ENCODE assay signal across 1 cellular context in the genomic region with DNA sequence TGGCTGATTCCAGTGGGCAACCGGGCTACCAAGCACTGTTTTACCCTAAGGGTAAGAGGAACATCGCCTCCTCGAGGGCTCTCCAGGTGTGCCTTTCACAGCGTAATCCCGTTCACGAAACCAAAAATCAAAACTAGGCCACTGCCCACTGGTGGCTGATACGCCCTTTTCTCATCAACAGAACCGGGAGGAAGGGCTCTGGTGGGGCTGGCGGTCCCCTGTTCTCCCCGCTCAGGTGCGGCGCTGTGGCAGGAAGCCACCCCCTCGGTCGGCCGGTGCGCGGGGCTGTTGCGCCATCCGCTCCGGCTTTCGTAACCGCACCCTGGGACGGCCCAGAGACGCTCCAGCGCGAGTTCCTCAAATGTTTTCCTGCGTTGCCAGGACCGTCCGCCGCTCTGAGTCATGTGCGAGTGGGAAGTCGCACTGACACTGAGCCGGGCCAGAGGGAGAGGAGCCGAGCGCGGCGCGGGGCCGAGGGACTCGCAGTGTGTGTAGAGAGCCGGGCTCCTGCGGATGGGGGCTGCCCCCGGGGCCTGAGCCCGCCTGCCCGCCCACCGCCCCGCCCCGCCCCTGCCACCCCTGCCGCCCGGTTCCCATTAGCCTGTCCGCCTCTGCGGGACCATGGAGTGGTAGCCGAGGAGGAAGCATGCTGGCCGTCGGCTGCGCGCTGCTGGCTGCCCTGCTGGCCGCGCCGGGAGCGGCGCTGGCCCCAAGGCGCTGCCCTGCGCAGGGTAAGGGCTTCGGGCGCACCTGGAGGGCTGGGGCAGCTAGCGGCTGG.
A peak's percentile ranks its signal among the peaks of the same experiment; 100 is the strongest.
TF ChIP-seq lines count a peak whose summit lies in the region.

Gene IL6R, plus strand, starts transcription at position 360 of the 778 bp plus-strand sequence. Its CDS starts 287 bp downstream, at position 647.

TF ChIP-seq in HepG2, 621 proteins besides CTCF, POLR2A, EP300 and RAD21 (continued from another document and continues in another):
- TF ChIP-seq ZNF513 (CRISPR knock-in tag; conservative IDR thresholded peaks at IDR 0.05) (no peak), PTBP1 (IDR thresholded peaks at IDR 0.05; ENCODE audit: low read depth, low read length, poor library complexity, severe bottlenecking) (no peak), ZFP36L1 (CRISPR knock-in tag; IDR thresholded peaks at IDR 0.05) (no peak), ZNF430 (CRISPR knock-in tag; IDR thresholded peaks at IDR 0.05) (peak; percentile 64; the same call in 1 of the 2 replicates), HOXA5 (CRISPR knock-in tag; IDR thresholded peaks at IDR 0.05) (peak; percentile 30; the same call in 1 of the 2 replicates), PAWR (CRISPR knock-in tag; IDR thresholded peaks at IDR 0.05; ENCODE audit: borderline replicate concordance) (no peak), ZNF441 (CRISPR knock-in tag; IDR thresholded peaks at IDR 0.05; ENCODE audit: borderline replicate concordance) (no peak), MTF1 (CRISPR knock-in tag; IDR thresholded peaks at IDR 0.05) (0 out of 2 replicates have a peak, but pooled peaks have one; percentile 21), SRY (CRISPR knock-in tag; IDR thresholded peaks at IDR 0.05) (no peak), ZNF260 (CRISPR knock-in tag; IDR thresholded peaks at IDR 0.05; ENCODE audit: borderline replicate concordance, low read depth) (no peak; the same call in 1 of the 2 replicates), ZNF30 (CRISPR knock-in tag; IDR thresholded peaks at IDR 0.05) (no peak), ZNF792 (CRISPR knock-in tag; IDR thresholded peaks at IDR 0.05) (peak; percentile 77), EEA1 (CRISPR knock-in tag; IDR thresholded peaks at IDR 0.05; ENCODE audit: borderline replicate concordance) (no peak), FOXA3 (CRISPR knock-in tag; IDR thresholded peaks at IDR 0.05) (peak; percentile 74; the same call in 1 of the 2 replicates), ZFP36L2 (CRISPR knock-in tag; IDR thresholded peaks at IDR 0.05) (no peak), FOXP1 (IDR thresholded peaks at IDR 0.05) (no peak), FOXP1 (CRISPR knock-in tag; IDR thresholded peaks at IDR 0.05) (peak; percentile 27), ZNF619 (CRISPR knock-in tag; IDR thresholded peaks at IDR 0.05) (0 out of 2 replicates have a peak, but pooled peaks have one; percentile 54), ARID4A (CRISPR knock-in tag; IDR thresholded peaks at IDR 0.05; ENCODE audit: borderline replicate concordance) (peak; percentile 78; the same call in 1 of the 2 replicates), KDM4B (CRISPR knock-in tag; IDR thresholded peaks at IDR 0.05) (peak; percentile 89), ZNF530 (CRISPR knock-in tag; IDR thresholded peaks at IDR 0.05; ENCODE audit: low read depth) (no peak), ZBTB7A (CRISPR knock-in tag; IDR thresholded peaks at IDR 0.05) (no peak), ZNF382 (CRISPR knock-in tag; IDR thresholded peaks at IDR 0.05; ENCODE audit: borderline replicate concordance) (no peak), TOE1 (CRISPR knock-in tag; IDR thresholded peaks at IDR 0.05) (no peak), JARID2 (CRISPR knock-in tag; IDR thresholded peaks at IDR 0.05; ENCODE audit: insufficient replicate concordance) (no peak), ZNF343 (CRISPR knock-in tag; IDR thresholded peaks at IDR 0.05) (no peak), ZNF280D (CRISPR knock-in tag; IDR thresholded peaks at IDR 0.05) (peak; percentile 53; the same call in 1 of the 2 replicates), HDAC6 (IDR thresholded peaks at IDR 0.05; ENCODE audit: low read depth, low read length) (no peak), MEIS1 (CRISPR knock-in tag; IDR thresholded peaks at IDR 0.05; ENCODE audit: borderline replicate concordance) (no peak), RARG (CRISPR knock-in tag; IDR thresholded peaks at IDR 0.05; ENCODE audit: low read depth) (no peak), ZNF546 (CRISPR knock-in tag; conservative IDR thresholded peaks at IDR 0.05) (0 out of 2 replicates have a peak, but pooled peaks have one; percentile 77), RORA (CRISPR knock-in tag; IDR thresholded peaks at IDR 0.05) (no peak), CHCHD3 (CRISPR knock-in tag; IDR thresholded peaks at IDR 0.05) (no peak), ZNF83 (CRISPR knock-in tag; IDR thresholded peaks at IDR 0.05; ENCODE audit: borderline replicate concordance) (no peak)
- TF ChIP-seq, protein P1, sequence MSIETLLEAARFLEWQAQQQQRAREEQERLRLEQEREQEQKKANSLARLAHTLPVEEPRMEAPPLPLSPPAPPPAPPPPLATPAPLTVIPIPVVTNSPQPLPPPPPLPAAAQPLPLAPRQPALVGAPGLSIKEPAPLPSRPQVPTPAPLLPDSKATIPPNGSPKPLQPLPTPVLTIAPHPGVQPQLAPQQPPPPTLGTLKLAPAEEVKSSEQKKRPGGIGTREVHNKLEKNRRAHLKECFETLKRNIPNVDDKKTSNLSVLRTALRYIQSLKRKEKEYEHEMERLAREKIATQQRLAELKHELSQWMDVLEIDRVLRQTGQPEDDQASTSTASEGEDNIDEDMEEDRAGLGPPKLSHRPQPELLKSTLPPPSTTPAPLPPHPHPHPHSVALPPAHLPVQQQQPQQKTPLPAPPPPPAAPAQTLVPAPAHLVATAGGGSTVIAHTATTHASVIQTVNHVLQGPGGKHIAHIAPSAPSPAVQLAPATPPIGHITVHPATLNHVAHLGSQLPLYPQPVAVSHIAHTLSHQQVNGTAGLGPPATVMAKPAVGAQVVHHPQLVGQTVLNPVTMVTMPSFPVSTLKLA (IDR thresholded peaks at IDR 0.05) = no peak
- TF ChIP-seq, protein P2, sequence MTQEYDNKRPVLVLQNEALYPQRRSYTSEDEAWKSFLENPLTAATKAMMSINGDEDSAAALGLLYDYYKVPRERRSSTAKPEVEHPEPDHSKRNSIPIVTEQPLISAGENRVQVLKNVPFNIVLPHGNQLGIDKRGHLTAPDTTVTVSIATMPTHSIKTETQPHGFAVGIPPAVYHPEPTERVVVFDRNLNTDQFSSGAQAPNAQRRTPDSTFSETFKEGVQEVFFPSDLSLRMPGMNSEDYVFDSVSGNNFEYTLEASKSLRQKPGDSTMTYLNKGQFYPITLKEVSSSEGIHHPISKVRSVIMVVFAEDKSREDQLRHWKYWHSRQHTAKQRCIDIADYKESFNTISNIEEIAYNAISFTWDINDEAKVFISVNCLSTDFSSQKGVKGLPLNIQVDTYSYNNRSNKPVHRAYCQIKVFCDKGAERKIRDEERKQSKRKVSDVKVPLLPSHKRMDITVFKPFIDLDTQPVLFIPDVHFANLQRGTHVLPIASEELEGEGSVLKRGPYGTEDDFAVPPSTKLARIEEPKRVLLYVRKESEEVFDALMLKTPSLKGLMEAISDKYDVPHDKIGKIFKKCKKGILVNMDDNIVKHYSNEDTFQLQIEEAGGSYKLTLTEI (CRISPR knock-in tag; conservative IDR thresholded peaks at IDR 0.05) = no peak
- TF ChIP-seq, protein P3, sequence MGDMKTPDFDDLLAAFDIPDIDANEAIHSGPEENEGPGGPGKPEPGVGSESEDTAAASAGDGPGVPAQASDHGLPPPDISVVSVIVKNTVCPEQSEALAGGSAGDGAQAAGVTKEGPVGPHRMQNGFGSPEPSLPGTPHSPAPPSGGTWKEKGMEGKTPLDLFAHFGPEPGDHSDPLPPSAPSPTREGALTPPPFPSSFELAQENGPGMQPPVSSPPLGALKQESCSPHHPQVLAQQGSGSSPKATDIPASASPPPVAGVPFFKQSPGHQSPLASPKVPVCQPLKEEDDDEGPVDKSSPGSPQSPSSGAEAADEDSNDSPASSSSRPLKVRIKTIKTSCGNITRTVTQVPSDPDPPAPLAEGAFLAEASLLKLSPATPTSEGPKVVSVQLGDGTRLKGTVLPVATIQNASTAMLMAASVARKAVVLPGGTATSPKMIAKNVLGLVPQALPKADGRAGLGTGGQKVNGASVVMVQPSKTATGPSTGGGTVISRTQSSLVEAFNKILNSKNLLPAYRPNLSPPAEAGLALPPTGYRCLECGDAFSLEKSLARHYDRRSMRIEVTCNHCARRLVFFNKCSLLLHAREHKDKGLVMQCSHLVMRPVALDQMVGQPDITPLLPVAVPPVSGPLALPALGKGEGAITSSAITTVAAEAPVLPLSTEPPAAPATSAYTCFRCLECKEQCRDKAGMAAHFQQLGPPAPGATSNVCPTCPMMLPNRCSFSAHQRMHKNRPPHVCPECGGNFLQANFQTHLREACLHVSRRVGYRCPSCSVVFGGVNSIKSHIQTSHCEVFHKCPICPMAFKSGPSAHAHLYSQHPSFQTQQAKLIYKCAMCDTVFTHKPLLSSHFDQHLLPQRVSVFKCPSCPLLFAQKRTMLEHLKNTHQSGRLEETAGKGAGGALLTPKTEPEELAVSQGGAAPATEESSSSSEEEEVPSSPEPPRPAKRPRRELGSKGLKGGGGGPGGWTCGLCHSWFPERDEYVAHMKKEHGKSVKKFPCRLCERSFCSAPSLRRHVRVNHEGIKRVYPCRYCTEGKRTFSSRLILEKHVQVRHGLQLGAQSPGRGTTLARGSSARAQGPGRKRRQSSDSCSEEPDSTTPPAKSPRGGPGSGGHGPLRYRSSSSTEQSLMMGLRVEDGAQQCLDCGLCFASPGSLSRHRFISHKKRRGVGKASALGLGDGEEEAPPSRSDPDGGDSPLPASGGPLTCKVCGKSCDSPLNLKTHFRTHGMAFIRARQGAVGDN (CRISPR knock-in tag; IDR thresholded peaks at IDR 0.05) = peak; percentile 90
- TF ChIP-seq, protein P4, sequence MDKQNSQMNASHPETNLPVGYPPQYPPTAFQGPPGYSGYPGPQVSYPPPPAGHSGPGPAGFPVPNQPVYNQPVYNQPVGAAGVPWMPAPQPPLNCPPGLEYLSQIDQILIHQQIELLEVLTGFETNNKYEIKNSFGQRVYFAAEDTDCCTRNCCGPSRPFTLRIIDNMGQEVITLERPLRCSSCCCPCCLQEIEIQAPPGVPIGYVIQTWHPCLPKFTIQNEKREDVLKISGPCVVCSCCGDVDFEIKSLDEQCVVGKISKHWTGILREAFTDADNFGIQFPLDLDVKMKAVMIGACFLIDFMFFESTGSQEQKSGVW (CRISPR knock-in tag; IDR thresholded peaks at IDR 0.05; ENCODE audit: borderline replicate concordance) = no peak
- TF ChIP-seq, protein P5, sequence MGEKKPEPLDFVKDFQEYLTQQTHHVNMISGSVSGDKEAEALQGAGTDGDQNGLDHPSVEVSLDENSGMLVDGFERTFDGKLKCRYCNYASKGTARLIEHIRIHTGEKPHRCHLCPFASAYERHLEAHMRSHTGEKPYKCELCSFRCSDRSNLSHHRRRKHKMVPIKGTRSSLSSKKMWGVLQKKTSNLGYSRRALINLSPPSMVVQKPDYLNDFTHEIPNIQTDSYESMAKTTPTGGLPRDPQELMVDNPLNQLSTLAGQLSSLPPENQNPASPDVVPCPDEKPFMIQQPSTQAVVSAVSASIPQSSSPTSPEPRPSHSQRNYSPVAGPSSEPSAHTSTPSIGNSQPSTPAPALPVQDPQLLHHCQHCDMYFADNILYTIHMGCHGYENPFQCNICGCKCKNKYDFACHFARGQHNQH (CRISPR knock-in tag; IDR thresholded peaks at IDR 0.05) = peak; percentile 84; the same call in 1 of the 2 replicates
- TF ChIP-seq, protein P6, sequence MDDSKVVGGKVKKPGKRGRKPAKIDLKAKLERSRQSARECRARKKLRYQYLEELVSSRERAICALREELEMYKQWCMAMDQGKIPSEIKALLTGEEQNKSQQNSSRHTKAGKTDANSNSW (CRISPR knock-in tag; IDR thresholded peaks at IDR 0.05; ENCODE audit: borderline replicate concordance) = no peak; the same call in 1 of the 2 replicates
